Comparison of ENCODE assay signal across 38 cellular contexts in the genomic region with DNA sequence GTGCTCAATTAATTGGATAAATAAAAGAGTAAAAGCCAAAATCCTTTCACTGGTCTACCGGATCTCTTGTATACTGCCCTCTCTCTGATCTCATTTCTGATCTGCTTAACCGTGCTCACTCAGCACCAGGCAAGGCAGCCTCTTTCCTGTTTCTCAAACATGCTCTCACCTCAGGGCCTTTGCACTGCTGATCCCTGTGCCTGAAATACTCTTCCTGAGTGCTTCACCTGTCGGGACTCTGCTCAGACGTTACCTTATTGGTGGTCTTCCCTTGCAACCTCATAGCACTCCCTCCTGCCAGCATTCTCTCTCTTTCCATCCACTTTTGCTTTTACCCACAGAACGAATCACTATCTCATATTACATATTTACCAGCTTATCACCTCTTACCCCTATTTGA. TPM values are rescaled to one million over a fixed set of nuclear protein-coding genes. Genes with fewer than 3 reads are reported as not detected.
"Had no signal": no experiment of that assay in that cellular context is flagged by ENCODE, and none has a peak within 500 bp of the region (broad histone marks: within the 10 kb centered on the region; RNA-seq: fewer than 3 reads in every experiment).

No MANE protein-coding gene starts in this region.

- H3K36me3 ChIP-seq: MG63 had no signal

- DNase-seq: Karpas-422, Kasumi-1, MG63, MM.1S, MV-4-11, NCI-H1048, NCI-H1092, NCI-H1092 treated with DMSO at 0.1 percent for 48 hours, NCI-H1105, NCI-H1105 treated with DMSO at 0.1 percent for 48 hours, NCI-H1417 treated with DMSO at 0.1 percent for 48 hours, NCI-H1436, NCI-H1436 treated with DMSO at 0.1 percent for 48 hours, NCI-H146, NCI-H1694, NCI-H1694 treated with DMSO at 0.1 percent for 48 hours, NCI-H187, NCI-H187 treated with DMSO at 0.1 percent for 48 hours, NCI-H1930, NCI-H2029, NCI-H2029 treated with DMSO at 0.1 percent for 48 hours, NCI-H2081, NCI-H2081 treated with DMSO at 0.1 percent for 48 hours, NCI-H2107, NCI-H2171, NCI-H2171 treated with DMSO at 0.1 percent for 48 hours, NCI-H2227 treated with DMSO at 0.1 percent for 48 hours, NCI-H226, NCI-H345, NCI-H446, NCI-H446 treated with DMSO at 0.1 percent for 48 hours, NCI-H510A, NCI-H510A treated with DMSO at 0.1 percent for 48 hours, NCI-H524 had no signal

- H3K9me3 ChIP-seq: MG63 had no signal

- H3K4me3 ChIP-seq: MG63 had no signal

RNA-seq across cellular contexts. Expression of a gene that starts 55.6 kb away (rescaled TPM):
- total RNA-seq: LHCN-M2, M059J, MCF 10A, NCI-H460 had no signal
